8 cellular contexts compared by ENCODE assay signal in genomic region chr15:67303490-67304363, GRCh38. TPM values are rescaled to one million over a fixed set of nuclear protein-coding genes. Genes with fewer than 3 reads are reported as not detected.
DNase-seq lines count a peak whose midpoint lies in the region; ATAC-seq and TF ChIP-seq lines count a peak whose summit lies in the region.

No MANE protein-coding gene starts in this region.

- H3K9me3 ChIP-seq in upper lobe of left lung: no peaks in the 10 kb centered on the region

- peak; percentile 62; the same call in 1 of the 2 replicates for TF ChIP-seq CTCF in LNCAP (IDR thresholded peaks at IDR 0.05)
- TF ChIP-seq CTCF in activated CD8-positive, alpha-beta T cell treated with anti-CD3 and anti-CD28 coated beads for 36 hours (IDR thresholded peaks at IDR 0.05): peak; percentile 71
- peak in 5 of 6 experiments; percentile 15 to 57 (median 47) for TF ChIP-seq CTCF in upper lobe of left lung (IDR thresholded peaks at IDR 0.05)

- H3K4me3 ChIP-seq in upper lobe of left lung: no peak overlapping the region

- TF ChIP-seq POLR2A in upper lobe of left lung (IDR thresholded peaks at IDR 0.05): no peak

- no peak for DNase-seq in activated CD8-positive, alpha-beta memory T cell treated with anti-CD3 and anti-CD28 coated beads, Interleukin-2, amount 10 ng/mL, durations not matched to agents 7 days and 5 days
- DNase-seq in activated CD8-positive, alpha-beta memory T cell treated with anti-CD3 and anti-CD28 coated beads, Interleukin-2, amount 50 U/mL, for 48 hours: no peak
- DNase-seq in activated CD8-positive, alpha-beta T cell treated with anti-CD3 and anti-CD28 coated beads for 36 hours: peak; percentile 41
- DNase-seq in immature natural killer cell: peak; percentile 31 to 53 (median 43)
- DNase-seq in upper lobe of left lung: no peak
- DNase-seq in stimulated activated CD8-positive, alpha-beta memory T cell treated with anti-CD3 and anti-CD28 coated beads, Interleukin-4, amount 100 ng/mL, for 48 hours: no peak

- H3K4me1 ChIP-seq in upper lobe of left lung: no peaks in the 10 kb centered on the region

- intact Hi-C loops in activated CD8-positive, alpha-beta T cell treated with anti-CD3 and anti-CD28 coated beads for 36 hours (cut with micrococcal nuclease): loop anchor here (5.0 to 10.0 kb wide), 2 partner anchors 219 to 361 kb away; no protein-coding TSS in a partner anchor

- TF ChIP-seq EP300 in upper lobe of left lung (IDR thresholded peaks at IDR 0.05): no peak

- POLR2A ChIA-PET in activated CD8-positive, alpha-beta T cell treated with anti-CD3 and anti-CD28 coated beads for 36 hours (lab: Charles Lee): interaction anchor here (0.9 to 1.0 kb wide), 2 partner anchors 354 to 360 kb away, joined by 3 to 4 read pairs; no protein-coding TSS in a partner anchor

- H3K27me3 ChIP-seq in upper lobe of left lung: no peaks in the 10 kb centered on the region

- CTCF ChIA-PET in activated CD8-positive, alpha-beta memory T cell treated with anti-CD3 and anti-CD28 coated beads, Interleukin-2, amount 10 ng/mL, durations not matched to agents 7 days and 5 days (lab: Charles Lee): interaction anchor here (0.6 to 7.1 kb wide), 10 partner anchors 13 to 532 kb away, joined by 3 to 87 read pairs (median 4); no protein-coding TSS in a partner anchor
- CTCF ChIA-PET in activated CD8-positive, alpha-beta T cell treated with anti-CD3 and anti-CD28 coated beads for 36 hours (lab: Charles Lee): interaction anchor here (0.7 to 3.8 kb wide), 19 partner anchors 9 to 382 kb away, joined by 3 to 75 read pairs (median 4); partner anchors contain the start of genes AAGAB and IQCH

- no peaks in the 10 kb centered on the region for H3K36me3 ChIP-seq in upper lobe of left lung

- peaks cover 20% of the 10 kb centered on the region for H3K27me3 Mint-ChIP-seq in activated CD8-positive, alpha-beta memory T cell treated with anti-CD3 and anti-CD28 coated beads, Interleukin-2, amount 10 ng/mL, durations not matched to agents 7 days and 5 days
- peaks cover 6% of the 10 kb centered on the region for H3K27me3 Mint-ChIP-seq in activated CD8-positive, alpha-beta T cell treated with anti-CD3 and anti-CD28 coated beads for 36 hours
- H3K27me3 Mint-ChIP-seq in immature natural killer cell (ENCODE audit: low read depth in 3 of 3): peaks cover 1 to 6% (median 2%) of the 10 kb centered on the region in 3 donors

- no peak overlapping the region for H3K4me3 Mint-ChIP-seq in activated CD8-positive, alpha-beta memory T cell treated with anti-CD3 and anti-CD28 coated beads, Interleukin-2, amount 10 ng/mL, durations not matched to agents 7 days and 5 days
- no peak overlapping the region for H3K4me3 Mint-ChIP-seq in activated CD8-positive, alpha-beta T cell treated with anti-CD3 and anti-CD28 coated beads for 36 hours
- H3K4me3 Mint-ChIP-seq in immature natural killer cell: no peak overlapping the region

- 74% methylated on average over 4 of the region's 4 CpGs for WGBS in upper lobe of left lung, 2 donors

- no peak overlapping the region for H3K27ac ChIP-seq in upper lobe of left lung

- no peaks in the 10 kb centered on the region for H3K36me3 Mint-ChIP-seq in activated CD8-positive, alpha-beta memory T cell treated with anti-CD3 and anti-CD28 coated beads, Interleukin-2, amount 10 ng/mL, durations not matched to agents 7 days and 5 days
- no peaks in the 10 kb centered on the region for H3K36me3 Mint-ChIP-seq in activated CD8-positive, alpha-beta T cell treated with anti-CD3 and anti-CD28 coated beads for 36 hours (ENCODE audit: low read depth)
- no peaks in the 10 kb centered on the region for H3K36me3 Mint-ChIP-seq in immature natural killer cell

- H3K4me1 Mint-ChIP-seq in activated CD8-positive, alpha-beta memory T cell treated with anti-CD3 and anti-CD28 coated beads, Interleukin-2, amount 10 ng/mL, durations not matched to agents 7 days and 5 days: peaks cover 15% of the 10 kb centered on the region
- H3K4me1 Mint-ChIP-seq in activated CD8-positive, alpha-beta T cell treated with anti-CD3 and anti-CD28 coated beads for 36 hours (ENCODE audit: low read depth): peaks cover 18% of the 10 kb centered on the region
- H3K4me1 Mint-ChIP-seq in immature natural killer cell: no peaks in the 10 kb centered on the region

- H3K27ac Mint-ChIP-seq in activated CD8-positive, alpha-beta memory T cell treated with anti-CD3 and anti-CD28 coated beads, Interleukin-2, amount 10 ng/mL, durations not matched to agents 7 days and 5 days: no peak overlapping the region
- H3K27ac Mint-ChIP-seq in activated CD8-positive, alpha-beta T cell treated with anti-CD3 and anti-CD28 coated beads for 36 hours: no peak overlapping the region
- H3K27ac Mint-ChIP-seq in immature natural killer cell: no peak overlapping the region

- H3K9me3 Mint-ChIP-seq in activated CD8-positive, alpha-beta memory T cell treated with anti-CD3 and anti-CD28 coated beads, Interleukin-2, amount 10 ng/mL, durations not matched to agents 7 days and 5 days (ENCODE audit: low read depth): no peaks in the 10 kb centered on the region
- no peaks in the 10 kb centered on the region for H3K9me3 Mint-ChIP-seq in activated CD8-positive, alpha-beta T cell treated with anti-CD3 and anti-CD28 coated beads for 36 hours
- H3K9me3 Mint-ChIP-seq in immature natural killer cell: no peaks in the 10 kb centered on the region

- peak; percentile 53 for ATAC-seq in activated CD8-positive, alpha-beta memory T cell treated with anti-CD3 and anti-CD28 coated beads, Interleukin-2, amount 10 ng/mL, durations not matched to agents 7 days and 5 days
- peak; percentile 32 for ATAC-seq in activated CD8-positive, alpha-beta T cell treated with anti-CD3 and anti-CD28 coated beads for 36 hours
- ATAC-seq in upper lobe of left lung (ENCODE audit: low FRiP score in 2 of 2) (no peak), HG03520 (IDR thresholded peaks at IDR 0.05; ENCODE audit: unreplicated experiment) (no peak)

RNA-seq across cellular contexts. Expression of gene IQCH, which starts 49.1 kb away (rescaled TPM):
- total RNA-seq in activated CD8-positive, alpha-beta memory T cell treated with anti-CD3 and anti-CD28 coated beads, Interleukin-2, amount 10 ng/mL, durations not matched to agents 7 days and 5 days: 1 to 10 TPM in 1 of 2 experiments, under 1 TPM in 1; 0.98 to 1.9 TPM
- total RNA-seq in activated CD8-positive, alpha-beta T cell treated with anti-CD3 and anti-CD28 coated beads for 36 hours: 1 to 10 TPM; 1.2 to 1.7 TPM
- polyA plus RNA-seq in immature natural killer cell: under 1 TPM in 2 of 3 donors, not detected in 1; 0.27 to 0.70 TPM
- total RNA-seq in upper lobe of left lung: 10 to 100 TPM in 2 of 6 donors, 1 to 10 TPM in 4; 1.0 to 18.0 (median 2.7) TPM

RNA-seq across cellular contexts. Expression of gene AAGAB, which starts 49.3 kb away (rescaled TPM):
- 10 to 100 TPM; 46.8 to 57.0 TPM for total RNA-seq in activated CD8-positive, alpha-beta memory T cell treated with anti-CD3 and anti-CD28 coated beads, Interleukin-2, amount 10 ng/mL, durations not matched to agents 7 days and 5 days
- total RNA-seq in activated CD8-positive, alpha-beta T cell treated with anti-CD3 and anti-CD28 coated beads for 36 hours: 10 to 100 TPM; 42.6 to 51.2 TPM
- polyA plus RNA-seq in immature natural killer cell: 10 to 100 TPM; 55.5 to 77.0 (median 59.1) TPM
- total RNA-seq in upper lobe of left lung: 10 to 100 TPM; 23.0 to 54.2 (median 32.3) TPM

Comparison
In these comparisons a context has a peak if more than half of its experiments do, and no peak if none do; other contexts are left out.
1. ATAC-seq: peak in activated CD8-positive, alpha-beta memory T cell treated with anti-CD3 and anti-CD28 coated beads, Interleukin-2, amount 10 ng/mL, durations not matched to agents 7 days and 5 days (single experiment) and activated CD8-positive, alpha-beta T cell treated with anti-CD3 and anti-CD28 coated beads for 36 hours (single experiment); none in upper lobe of left lung (0 of 2) and HG03520 (single experiment).
2. DNase-seq: peak in activated CD8-positive, alpha-beta T cell treated with anti-CD3 and anti-CD28 coated beads for 36 hours (single experiment) and immature natural killer cell (3 of 3); none in activated CD8-positive, alpha-beta memory T cell treated with anti-CD3 and anti-CD28 coated beads, Interleukin-2, amount 10 ng/mL, durations not matched to agents 7 days and 5 days (single experiment), activated CD8-positive, alpha-beta memory T cell treated with anti-CD3 and anti-CD28 coated beads, Interleukin-2, amount 50 U/mL, for 48 hours (single experiment), upper lobe of left lung (0 of 2) and stimulated activated CD8-positive, alpha-beta memory T cell treated with anti-CD3 and anti-CD28 coated beads, Interleukin-4, amount 100 ng/mL, for 48 hours (single experiment).
3. Peak in every context shown above with its lines, with median percentiles within 50 percentile points of each other: CTCF ChIP-seq.